In genomic region chr11:45900175-45900800, GRCh38 we compare ENCODE assay signal across 8 cellular contexts. TPM values are rescaled to one million over a fixed set of nuclear protein-coding genes. Genes with fewer than 3 reads are reported as not detected.
DNase-seq lines count a peak whose midpoint lies in the region; ATAC-seq and TF ChIP-seq lines count a peak whose summit lies in the region.
"Not testable (repeated sequence)": the region's sequence is repeated elsewhere in the genome, so short reads cannot be mapped to it uniquely, and the experiment has no call there.

No MANE protein-coding gene starts in this region.

- not testable (repeated sequence) for H3K27ac ChIP-seq in SJCRH30
- H3K27ac ChIP-seq in layer of hippocampus (ENCODE audit: low read depth, low read length): peak overlapping the region; percentile 99
- H3K27ac ChIP-seq in tibial artery: peak overlapping the region; percentile 57 to 62

- not testable (repeated sequence) for H3K4me1 ChIP-seq in Caco-2
- H3K4me1 ChIP-seq in SJCRH30: peaks cover 33% of the 10 kb centered on the region
- peaks cover 11% of the 10 kb centered on the region for H3K4me1 ChIP-seq in adipocyte (ENCODE audit: control insufficient read depth, insufficient read depth, low read length)
- H3K4me1 ChIP-seq in tibial artery: peaks cover 0 to 21% (median 21%) of the 10 kb centered on the region in 4 donors

- H3K9me3 ChIP-seq in Caco-2; SJCRH30 (replicated peaks); adipocyte (ENCODE audit: control insufficient read depth, low read length); tibial artery: not testable (repeated sequence)

- not testable (repeated sequence) for BruUV-seq in Caco-2 (replicated peaks; lab: Mats Ljungman, UMichigan)

- H3K9me3 Mint-ChIP-seq in Caco-2 (ENCODE audit: unreplicated experiment); osteocyte (ENCODE audit: unreplicated experiment): not testable (repeated sequence)

- H3K27me3 ChIP-seq in Caco-2 (replicated peaks; ENCODE audit: control insufficient read depth, insufficient read depth, low read length); SJCRH30; layer of hippocampus (ENCODE audit: control insufficient read depth, insufficient read depth, low read length): not testable (repeated sequence)
- H3K27me3 ChIP-seq in adipocyte (replicated peaks; ENCODE audit: control insufficient read depth, insufficient read depth, low read length): peaks cover 16% of the 10 kb centered on the region
- H3K27me3 ChIP-seq in tibial artery: peaks cover 0 to 12% of the 10 kb centered on the region in 2 donors

- DNase-seq in Caco-2; epithelial cell of proximal tubule (ENCODE audit: low read depth); osteocyte (ENCODE audit: extremely low spot score, unreplicated experiment); tibial artery: not testable (repeated sequence)
- peak in 1 of 2 experiments; percentile 37 for DNase-seq in SJCRH30
- DNase-seq in adipocyte (ENCODE audit: low read depth): peak; percentile 45

- POLR2A ChIA-PET in Caco-2 (lab: Charles Lee): not testable (repeated sequence)

- H3K4me3 ChIP-seq in Caco-2 (ENCODE audit: low read depth, low read length) (peak overlapping the region; percentile 67), SJCRH30 (peak overlapping the region; percentile 68), adipocyte (ENCODE audit: low read length) (peak overlapping the region; percentile 75), epithelial cell of proximal tubule (ENCODE audit: low read depth, low read length) (peak overlapping the region; percentile 61), tibial artery (peak overlapping the region; percentile 53 to 77)

- peaks cover 16% of the 10 kb centered on the region for H3K36me3 Mint-ChIP-seq in Caco-2 (ENCODE audit: insufficient read depth, unreplicated experiment)
- not testable (repeated sequence) for H3K36me3 Mint-ChIP-seq in osteocyte (ENCODE audit: unreplicated experiment)

- H3K27ac Mint-ChIP-seq in Caco-2 (ENCODE audit: unreplicated experiment) (peak overlapping the region; percentile 84), osteocyte (ENCODE audit: unreplicated experiment) (peak overlapping the region; percentile 45)

- not testable (repeated sequence) for H3K36me3 ChIP-seq in Caco-2 (ENCODE audit: control insufficient read depth, insufficient read depth, low read length); SJCRH30; adipocyte (ENCODE audit: control insufficient read depth, insufficient read depth, low read length, severe bottlenecking)
- H3K36me3 ChIP-seq in tibial artery: peaks cover 0 to 32% (median 0%) of the 10 kb centered on the region in 3 donors

- peak overlapping the region; percentile 77 for H3K4me3 Mint-ChIP-seq in Caco-2 (ENCODE audit: unreplicated experiment)
- H3K4me3 Mint-ChIP-seq in osteocyte (ENCODE audit: unreplicated experiment): peak overlapping the region; percentile 73

- ATAC-seq in HG02642 (IDR thresholded peaks at IDR 0.05; ENCODE audit: poor library complexity, unreplicated experiment): peak; percentile 10

- CTCF ChIA-PET in Caco-2 (lab: Charles Lee): not testable (repeated sequence)

- intact Hi-C loops in Caco-2 (cut with micrococcal nuclease; ENCODE audit: unreplicated experiment): loop anchor here (1.0 kb wide), 1 partner anchor 18 kb away; no protein-coding TSS in a partner anchor
- intact Hi-C loops in tibial artery (cut with DNase I; ENCODE audit: low total_unique reads): not testable (repeated sequence)

- TF ChIP-seq CTCF in Caco-2 (IDR thresholded peaks at IDR 0.05; ENCODE audit: insufficient read depth in 1 of 2, low read depth in 1 of 2, low read length in 1 of 2, severe bottlenecking in 1 of 2, unreplicated experiment in 1 of 2); epithelial cell of proximal tubule (conservative IDR thresholded peaks at IDR 0.05; ENCODE audit: low read depth, low read length); osteocyte (IDR thresholded peaks at IDR 0.05); tibial artery (IDR thresholded peaks at IDR 0.05): not testable (repeated sequence)

- H3K4me1 Mint-ChIP-seq in Caco-2 (ENCODE audit: low read depth, unreplicated experiment): not testable (repeated sequence)
- H3K4me1 Mint-ChIP-seq in osteocyte (ENCODE audit: unreplicated experiment): peaks cover 12% of the 10 kb centered on the region

- not testable (repeated sequence) for H3K27me3 Mint-ChIP-seq in Caco-2 (ENCODE audit: insufficient read depth, unreplicated experiment); osteocyte (ENCODE audit: unreplicated experiment)

- peak overlapping the region; percentile 72 for H3K9ac ChIP-seq in adipocyte (ENCODE audit: low read length)

RNA-seq across cellular contexts. Expression of gene FREY1, which starts 6.8 kb away (rescaled TPM):
- 1.2 and 1.3 TPM in 2 replicates for total RNA-seq in Caco-2 (2022)
- 1.8 and 2.1 TPM in 2 replicates for total RNA-seq in SJCRH30 (2014; rRNA removed; shearing (Covaris generic))
- 0.51 TPM in 1 of 2 replicates, not detected in the other for total RNA-seq in epithelial cell of proximal tubule
- 0.81 and 1.5 TPM in 2 replicates for total RNA-seq in osteocyte

RNA-seq across cellular contexts. Expression of gene MAPK8IP1, which starts 14.8 kb away (rescaled TPM):
- total RNA-seq in Caco-2 (2022) (8.2 and 8.5 TPM in 2 replicates), epithelial cell of proximal tubule (10.1 and 11.1 TPM in 2 replicates), osteocyte (9.8 and 10.1 TPM in 2 replicates)
- total RNA-seq in SJCRH30 (2014; rRNA removed; shearing (Covaris generic)): 9.2 and 14.2 TPM in 2 replicates

RNA-seq across cellular contexts. Expression of gene PEX16, which starts 17.4 kb away (rescaled TPM):
- total RNA-seq in Caco-2 (2022): 41.4 and 45.8 TPM in 2 replicates
- 10.7 and 11.0 TPM in 2 replicates for total RNA-seq in SJCRH30 (2014; rRNA removed; shearing (Covaris generic))
- total RNA-seq in epithelial cell of proximal tubule: 23.4 and 24.3 TPM in 2 replicates
- total RNA-seq in osteocyte: 24.5 and 24.8 TPM in 2 replicates

RNA-seq across cellular contexts. Expression of gene LARGE2, which starts 22.2 kb away (rescaled TPM):
- total RNA-seq in Caco-2 (2022) (62.3 and 67.4 TPM in 2 replicates), epithelial cell of proximal tubule (2.5 and 3.3 TPM in 2 replicates), osteocyte (not detected in 2 replicates)
- total RNA-seq in SJCRH30 (2014; rRNA removed; shearing (Covaris generic)): 0.06 TPM in 1 of 2 replicates, not detected in the other

RNA-seq across cellular contexts. Expression of gene CRY2, which starts 53.0 kb away (rescaled TPM):
- total RNA-seq in Caco-2 (2022) (28.5 and 31.6 TPM in 2 replicates), epithelial cell of proximal tubule (6.3 and 9.2 TPM in 2 replicates), osteocyte (18.2 and 18.6 TPM in 2 replicates)
- total RNA-seq in SJCRH30 (2014; rRNA removed; shearing (Covaris generic)): 9.6 and 10.3 TPM in 2 replicates
